In the genomic region with DNA sequence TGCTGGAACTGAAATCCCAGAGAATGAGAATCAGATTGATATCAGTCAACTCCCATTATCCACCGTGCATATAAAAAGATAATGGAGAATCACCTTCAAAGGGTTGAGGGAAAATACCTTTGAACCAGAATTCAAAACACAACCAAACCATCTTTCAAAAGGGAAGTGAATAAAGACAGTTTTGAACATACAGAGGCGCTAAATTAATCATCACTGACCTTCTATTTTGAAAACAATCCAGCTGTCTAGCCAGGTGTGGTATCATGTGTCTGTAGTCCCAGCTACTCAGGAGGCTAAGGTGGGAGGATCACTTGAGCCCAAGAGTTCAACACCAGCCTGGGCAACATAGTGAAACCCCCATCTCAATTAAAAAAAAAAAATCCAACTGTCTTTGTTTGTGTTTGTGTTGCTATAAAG, we compare ENCODE assay signal across 12 cellular contexts.
A peak's percentile ranks its signal among the peaks of the same experiment; 100 is the strongest.
DNase-seq lines count a peak whose midpoint lies in the region; ATAC-seq, FAIRE-seq and TF ChIP-seq lines count a peak whose summit lies in the region.
"Had no signal": no experiment of that assay in that cellular context is flagged by ENCODE, and none has a peak within 500 bp of the region (broad histone marks: within the 10 kb centered on the region; RNA-seq: fewer than 3 reads in every experiment).

No MANE protein-coding gene starts in this region.

- peaks cover 2% of the 10 kb centered on the region for H3K4me1 ChIP-seq in mesendoderm (ENCODE audit: control insufficient read depth, low read depth, low read length)

- H4K5ac ChIP-seq in mesendoderm (ENCODE audit: low read length): no peak overlapping the region

- H3K4me3 ChIP-seq in mesendoderm (ENCODE audit: low read length): no peak overlapping the region
- H3K4me3 ChIP-seq: thoracic aorta had no signal

- H3K79me1 ChIP-seq in mesendoderm (ENCODE audit: low read length): no peaks in the 10 kb centered on the region

- no peak overlapping the region for H3K4me3 Mint-ChIP-seq in activated CD8-positive, alpha-beta T cell treated with anti-CD3 and anti-CD28 coated beads, Interleukin-2, amount 10 ng/mL, durations not matched to agents 7 days and 5 days
- no peak overlapping the region for H3K4me3 Mint-ChIP-seq in chondrocyte (ENCODE audit: unreplicated experiment)

- no peak overlapping the region for H4K8ac ChIP-seq in mesendoderm (ENCODE audit: low read depth, low read length)

- POLR2A ChIA-PET in activated CD8-positive, alpha-beta T cell treated with anti-CD3 and anti-CD28 coated beads, Interleukin-2, amount 10 ng/mL, durations not matched to agents 7 days and 5 days (lab: Charles Lee): interaction anchor here (0.9 kb wide), 1 partner anchor 35 kb away, joined by 3 read pairs; no protein-coding TSS in a partner anchor

- H2BK15ac ChIP-seq in mesendoderm (replicated peaks; ENCODE audit: low read depth): no peak overlapping the region

- peak; percentile 95 for FAIRE-seq in GM18507 (lab: Jason Lieb, UNC)
- FAIRE-seq: keratinocyte had no signal

- no peak overlapping the region for H2AK5ac ChIP-seq in mesendoderm (ENCODE audit: low read length)

- no peak overlapping the region for H3K23ac ChIP-seq in mesendoderm (ENCODE audit: low read length)

- H3K36me3 Mint-ChIP-seq in activated CD8-positive, alpha-beta T cell treated with anti-CD3 and anti-CD28 coated beads, Interleukin-2, amount 10 ng/mL, durations not matched to agents 7 days and 5 days (ENCODE audit: low read depth): peaks cover 28% of the 10 kb centered on the region
- no peaks in the 10 kb centered on the region for H3K36me3 Mint-ChIP-seq in chondrocyte (ENCODE audit: low read depth)

- no peak overlapping the region for H3K4me2 ChIP-seq in mesendoderm (ENCODE audit: low read length)

- H2BK120ac ChIP-seq in mesendoderm (ENCODE audit: low read depth, low read length): no peak overlapping the region

- H3K9ac ChIP-seq in mesendoderm (ENCODE audit: low read length): no peak overlapping the region

- H3K18ac ChIP-seq in mesendoderm (ENCODE audit: low read length): no peak overlapping the region

- H3K27ac ChIP-seq in mesendoderm (ENCODE audit: low read depth, low read length): no peak overlapping the region
- H3K27ac ChIP-seq: thoracic aorta had no signal

- no peaks in the 10 kb centered on the region for H3K27me3 Mint-ChIP-seq in activated CD8-positive, alpha-beta T cell treated with anti-CD3 and anti-CD28 coated beads, Interleukin-2, amount 10 ng/mL, durations not matched to agents 7 days and 5 days (ENCODE audit: low read depth)
- peaks cover 29% of the 10 kb centered on the region for H3K27me3 Mint-ChIP-seq in chondrocyte (ENCODE audit: low read depth)
- H3K27me3 Mint-ChIP-seq: IgD-negative memory B cell had no signal

- H3K27me3 ChIP-seq in mesendoderm (ENCODE audit: insufficient read depth, low read length, poor library complexity): no peaks in the 10 kb centered on the region

- H3K4me1 Mint-ChIP-seq in activated CD8-positive, alpha-beta T cell treated with anti-CD3 and anti-CD28 coated beads, Interleukin-2, amount 10 ng/mL, durations not matched to agents 7 days and 5 days (ENCODE audit: low read depth): peaks cover 47% of the 10 kb centered on the region
- H3K4me1 Mint-ChIP-seq in chondrocyte (ENCODE audit: low read depth): no peaks in the 10 kb centered on the region

- WGBS in mesendoderm (ENCODE audit: extremely low coverage, insufficient coverage, low lambda C conversion rate): no CpG with 5 or more reads among the region's 2 CpGs

- H2BK5ac ChIP-seq in mesendoderm (ENCODE audit: low read length): no peak overlapping the region

- H3K79me2 ChIP-seq in mesendoderm (ENCODE audit: control insufficient read depth, insufficient read depth, low read length): no peaks in the 10 kb centered on the region

- no peaks in the 10 kb centered on the region for H3K36me3 ChIP-seq in mesendoderm (ENCODE audit: control insufficient read depth, insufficient read depth, low read length)
- H3K36me3 ChIP-seq: thoracic aorta had no signal

- CTCF ChIA-PET in activated CD8-positive, alpha-beta T cell treated with anti-CD3 and anti-CD28 coated beads, Interleukin-2, amount 10 ng/mL, durations not matched to agents 7 days and 5 days (lab: Charles Lee): interaction anchor here (0.7 to 1.7 kb wide), 7 partner anchors 11 to 764 kb away, joined by 3 to 6 read pairs (median 4); no protein-coding TSS in a partner anchor

- no peaks in the 10 kb centered on the region for H3K9me3 Mint-ChIP-seq in activated CD8-positive, alpha-beta T cell treated with anti-CD3 and anti-CD28 coated beads, Interleukin-2, amount 10 ng/mL, durations not matched to agents 7 days and 5 days (ENCODE audit: insufficient read depth)
- no peaks in the 10 kb centered on the region for H3K9me3 Mint-ChIP-seq in chondrocyte (ENCODE audit: low read depth)
- H3K9me3 Mint-ChIP-seq: IgD-negative memory B cell had no signal

- DNase-seq in GM18507 (ENCODE audit: extremely low spot score, insufficient read length, low read depth): peak; percentile 39
- DNase-seq in activated CD8-positive, alpha-beta T cell treated with anti-CD3 and anti-CD28 coated beads, Interleukin-2, amount 10 ng/mL, durations not matched to agents 7 days and 5 days: no peak
- no peak for DNase-seq in HK-2 (ENCODE audit: unreplicated experiment)
- DNase-seq in mesendoderm: no peak
- DNase-seq in chondrocyte (ENCODE audit: low spot score): no peak
- no peak for DNase-seq in Kasumi-1 (lab: John Stamatoyannopoulos, UW)
- DNase-seq: OCI-M1 had no signal

- no peak overlapping the region for H3K27ac Mint-ChIP-seq in activated CD8-positive, alpha-beta T cell treated with anti-CD3 and anti-CD28 coated beads, Interleukin-2, amount 10 ng/mL, durations not matched to agents 7 days and 5 days
- H3K27ac Mint-ChIP-seq in chondrocyte (ENCODE audit: unreplicated experiment): no peak overlapping the region

- ATAC-seq in GM19397 (IDR thresholded peaks at IDR 0.05; ENCODE audit: unreplicated experiment): peak; percentile 89
- peak; percentile 91 for ATAC-seq in HG03025 (IDR thresholded peaks at IDR 0.05; ENCODE audit: low FRiP score, unreplicated experiment)
- ATAC-seq in activated CD8-positive, alpha-beta T cell treated with anti-CD3 and anti-CD28 coated beads, Interleukin-2, amount 10 ng/mL, durations not matched to agents 7 days and 5 days: peak; percentile 24

- no peak overlapping the region for H3K4ac ChIP-seq in mesendoderm (ENCODE audit: low read depth, low read length)

- TF ChIP-seq CTCF in chondrocyte (IDR thresholded peaks at IDR 0.05): no peak

- no peak overlapping the region for H3K56ac ChIP-seq in mesendoderm (ENCODE audit: low read length)

Comparison
In these comparisons a context has a peak if more than half of its experiments do, and no peak if none do; other contexts are left out.
1. ATAC-seq: peak in every context shown above with its lines; median percentile 91 in HG03025; 89 in GM19397; 24 in activated CD8-positive, alpha-beta T cell treated with anti-CD3 and anti-CD28 coated beads, Interleukin-2, amount 10 ng/mL, durations not matched to agents 7 days and 5 days.